ENCODE assay signal across 8 cellular contexts in genomic region chr16:68529608-68529930, GRCh38. TPM values are rescaled to one million over a fixed set of nuclear protein-coding genes. Genes with fewer than 3 reads are reported as not detected.
DNase-seq lines count a peak whose midpoint lies in the region; ATAC-seq and TF ChIP-seq lines count a peak whose summit lies in the region.

No MANE protein-coding gene starts in this region.

- TF ChIP-seq CTCF in GM12864 (IDR thresholded peaks at IDR 0.05; ENCODE audit: low read depth, low read length, missing control alignments) (no peak), brain microvascular endothelial cell (IDR thresholded peaks at IDR 0.05; ENCODE audit: low read depth, low read length, missing control alignments) (no peak)

- H3K36me3 ChIP-seq in brain microvascular endothelial cell (replicated peaks) (no peaks in the 10 kb centered on the region), mesodermal cell (ENCODE audit: control insufficient read depth, insufficient read depth, low read length) (no peaks in the 10 kb centered on the region)

- H3K9me3 ChIP-seq in mesodermal cell (ENCODE audit: control insufficient read depth, low read length): no peaks in the 10 kb centered on the region

- no peaks in the 10 kb centered on the region for H3K27me3 ChIP-seq in brain microvascular endothelial cell (replicated peaks)

- H3K4me1 ChIP-seq in mesodermal cell (ENCODE audit: control insufficient read depth, insufficient read depth, low read length, poor library complexity, severe bottlenecking): no peaks in the 10 kb centered on the region

- 57 to 66% methylated on average over 13 of the region's 13 CpGs for WGBS in mesodermal cell (ENCODE audit: insufficient coverage in 2 of 2), 2 experiments

- ATAC-seq in HG03103 (IDR thresholded peaks at IDR 0.05; ENCODE audit: low read depth, unreplicated experiment) (peak; percentile 13), HG03159 (IDR thresholded peaks at IDR 0.05; ENCODE audit: unreplicated experiment) (no peak)

- H3K27ac ChIP-seq in brain microvascular endothelial cell: no peak overlapping the region
- no peak overlapping the region for H3K27ac ChIP-seq in mesodermal cell (ENCODE audit: low read depth, low read length, severe bottlenecking)

- DNase-seq in GM12864 (ENCODE audit: low read depth) (no peak), brain microvascular endothelial cell (no peak), NCI-H1694 treated with DMSO at 0.1 percent for 48 hours (lab: John Stamatoyannopoulos, UW) (no peak), H4 (ENCODE audit: low spot score) (no peak), NCI-H2029 (lab: John Stamatoyannopoulos, UW) (no peak)

- H3K4me3 ChIP-seq in GM12864 (ENCODE audit: low read depth, low read length) (peak overlapping the region; percentile 73), brain microvascular endothelial cell (ENCODE audit: low read depth, low read length) (peak overlapping the region; percentile 73), mesodermal cell (ENCODE audit: extremely low read depth, insufficient read depth, low read length, poor library complexity, severe bottlenecking) (peak overlapping the region; percentile 56)

- in situ Hi-C loops in brain microvascular endothelial cell (cut with HindIII; ENCODE audit: low pct_ligation_motif_present, low sequenced_read_pairs): no loop called here

RNA-seq across cellular contexts. Expression of gene ZFP90, which starts 9.5 kb away (rescaled TPM):
- 31.4 TPM for polyA plus RNA-seq in mesodermal cell (2013, experiment 1 of 2)
- polyA plus RNA-seq in mesodermal cell (2013, experiment 2 of 2): 37.0 TPM
- total RNA-seq in H4 (2014; rRNA removed; shearing (Covaris generic)): 7.2 and 9.6 TPM in 2 replicates
